30 cellular contexts compared by ENCODE assay signal in the genomic region with DNA sequence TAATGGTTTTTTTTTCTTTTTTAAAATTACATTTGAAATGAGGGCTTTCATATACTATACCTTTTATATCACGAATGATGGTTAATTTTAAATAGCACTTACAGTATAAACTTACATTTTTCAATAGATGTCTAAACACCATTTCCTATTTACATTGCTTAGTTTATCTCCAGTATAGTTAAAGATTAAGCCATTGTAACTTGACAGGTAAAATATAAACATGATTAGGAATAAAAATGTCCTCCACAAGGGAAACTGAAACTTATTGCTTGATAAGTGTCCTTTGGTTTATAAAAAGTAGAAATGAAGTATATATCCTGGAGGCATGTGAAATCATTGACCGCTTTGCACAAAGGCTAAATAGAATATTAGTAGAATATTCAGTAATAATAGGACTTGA.
"Had no signal": no experiment of that assay in that cellular context is flagged by ENCODE, and none has a peak within 500 bp of the region (broad histone marks: within the 10 kb centered on the region; RNA-seq: fewer than 3 reads in every experiment).

No MANE protein-coding gene starts in this region.

- DNase-seq: activated CD4-positive, alpha-beta memory T cell treated with anti-CD3 and anti-CD28 coated beads, Interleukin-2, amount 10 ng/mL, durations not matched to agents 7 days and 5 days; activated CD4-positive, alpha-beta T cell treated with anti-CD3 and anti-CD28 coated beads for 36 hours; activated CD4-positive, alpha-beta T cell treated with anti-CD3 and anti-CD28 coated beads, Interleukin-2, amount 10 ng/mL, durations not matched to agents 24 days and 14 days; activated CD4-positive, CD25-positive, alpha-beta regulatory T cell; activated CD4-positive, CD25-positive, alpha-beta regulatory T cell treated with anti-CD3 and anti-CD28 coated beads, Interleukin-2, amount 50 U/mL, for 72 hours; activated CD8-positive, alpha-beta memory T cell treated with anti-CD3 and anti-CD28 coated beads, Interleukin-2, amount 50 U/mL, for 48 hours; activated gamma-delta T cell; activated naive CD4-positive, alpha-beta T cell; activated naive CD4-positive, alpha-beta T cell treated with anti-CD3 and anti-CD28 coated beads, Interleukin-2, amount 10 ng/mL, durations not matched to agents 7 days and 5 days; activated naive CD8-positive, alpha-beta T cell treated with anti-CD3 and anti-CD28 coated beads, Interleukin-2, amount 10 ng/mL, durations not matched to agents 7 days and 5 days; activated T-cell treated with anti-CD3 and anti-CD28 coated beads for 4 hours; activated T-cell treated with anti-CD3 and anti-CD28 coated beads, Interleukin-2, amount 50 U/mL, for 24 hours; activated T-cell treated with anti-CD3 and anti-CD28 coated beads, Interleukin-2, amount 50 U/mL, for 72 hours; central memory CD4-positive, alpha-beta T cell; cerebellar nuclear complex; dorsolateral prefrontal cortex; effector memory CD4-positive, alpha-beta T cell; endodermal cell; foreskin keratinocyte; heart right ventricle; T-helper 1 cell; T-helper 17 cell; T1000 had no signal

- H3K27ac ChIP-seq: ascending aorta, breast epithelium, cardiac muscle cell, coronary artery, dorsolateral prefrontal cortex, foreskin keratinocyte, gastroesophageal sphincter, heart right ventricle had no signal

- ATAC-seq: activated CD4-positive, alpha-beta T cell treated with anti-CD3 and anti-CD28 coated beads for 36 hours; activated naive CD4-positive, alpha-beta T cell treated with anti-CD3 and anti-CD28 coated beads, Interleukin-2, amount 50 U/mL, for 72 hours; activated T-cell treated with anti-CD3 and anti-CD28 coated beads, Interleukin-2, amount 50 U/mL, for 72 hours; esophagus mucosa; foreskin keratinocyte; gastroesophageal sphincter; heart right ventricle; T-helper 17 cell had no signal

- H3K27me3 ChIP-seq: ascending aorta, breast epithelium, cardiac muscle cell, dorsolateral prefrontal cortex, foreskin keratinocyte, gastroesophageal sphincter, heart right ventricle had no signal

- H3K4me1 ChIP-seq: ascending aorta, breast epithelium, heart right ventricle had no signal

- H3K4me3 ChIP-seq: ascending aorta, breast epithelium, cardiac muscle cell, coronary artery, dorsolateral prefrontal cortex, gastroesophageal sphincter, heart right ventricle had no signal

- H3K9me3 ChIP-seq: ascending aorta, breast epithelium, gastroesophageal sphincter, heart right ventricle had no signal
